16 cellular contexts compared by ENCODE assay signal in the genomic region with DNA sequence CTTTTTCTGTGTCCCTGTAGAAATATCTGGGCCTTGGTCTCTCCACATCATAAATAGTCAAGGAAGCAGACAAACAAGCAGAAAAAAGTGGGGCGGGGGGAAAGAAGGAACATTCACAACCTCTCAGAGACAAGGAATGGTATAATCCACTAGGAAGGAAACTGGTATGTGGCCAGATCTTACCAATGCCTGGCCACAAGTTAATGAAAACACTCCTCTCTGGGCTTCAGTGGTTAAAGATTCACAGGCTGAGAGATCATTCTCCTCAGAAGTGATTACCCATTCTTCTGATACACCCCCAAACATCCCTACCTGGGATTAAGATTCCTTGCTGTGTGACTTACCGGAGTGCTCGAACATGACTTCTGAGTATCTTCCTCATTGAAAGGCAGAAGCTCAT.
"Had no signal": no experiment of that assay in that cellular context is flagged by ENCODE, and none has a peak within 500 bp of the region (broad histone marks: within the 10 kb centered on the region; RNA-seq: fewer than 3 reads in every experiment).

No MANE protein-coding gene starts in this region.

- H3K27me3 ChIP-seq: ovary, tibial artery, upper lobe of left lung, uterus had no signal

- DNase-seq: effector CD4-positive, alpha-beta T cell; glutamatergic neuron; islet precursor cell; left colon; naive thymus-derived CD8-positive, alpha-beta T cell; ovary; right cardiac atrium; stimulated activated CD4-positive, alpha-beta T cell treated with anti-CD3 and anti-CD28 coated beads, Interleukin-2, amount 100 ng/mL, for 48 hours; stimulated activated CD8-positive, alpha-beta memory T cell treated with anti-CD3 and anti-CD28 coated beads, Interleukin-4, amount 100 ng/mL, for 48 hours; stimulated activated naive CD8-positive, alpha-beta T cell treated with anti-CD3 and anti-CD28 coated beads, Interleukin-15, Interleukin-2, amounts not matched to agents 100 U/mL and 50 U/mL, for 24 hours; tibial artery; upper lobe of left lung; uterus had no signal

- H3K36me3 ChIP-seq: ovary, tibial artery, upper lobe of left lung, uterus had no signal

- FAIRE-seq: frontal cortex had no signal

- H3K27ac ChIP-seq: coronary artery, ovary, tibial artery, upper lobe of left lung, uterus had no signal

- H3K9me3 ChIP-seq: ovary, tibial artery, upper lobe of left lung, uterus had no signal

- H3K4me3 ChIP-seq: coronary artery, ovary, smooth muscle cell, tibial artery, upper lobe of left lung, uterus had no signal

- H3K4me2 ChIP-seq: smooth muscle cell had no signal

- H3K4me1 ChIP-seq: tibial artery, uterus had no signal
